8 cellular contexts compared by ENCODE assay signal in genomic region chr1:63592536-63593302, GRCh38. TPM values are rescaled to one million over a fixed set of nuclear protein-coding genes. Genes with fewer than 3 reads are reported as not detected.
A peak's percentile ranks its signal among the peaks of the same experiment; 100 is the strongest.
DNase-seq lines count a peak whose midpoint lies in the region; ATAC-seq and TF ChIP-seq lines count a peak whose summit lies in the region.

No MANE protein-coding gene starts in this region.

- no peak for DNase-seq in CD4-positive, CD25-positive, alpha-beta regulatory T cell
- DNase-seq in HuH-7 (ENCODE audit: low spot score) (peak; percentile 60), astrocyte of the cerebellum (ENCODE audit: low read depth) (no peak), right lobe of liver (peak in 1 of 3 donors; percentile 95), thoracic aorta (ENCODE audit: low spot score) (no peak), glomerular visceral epithelial cell (ENCODE audit: extremely low spot score) (no peak), NCI-H446 (lab: John Stamatoyannopoulos, UW) (no peak)

- no peaks in the 10 kb centered on the region for H3K9me3 ChIP-seq in CD4-positive, CD25-positive, alpha-beta regulatory T cell (ENCODE audit: control insufficient read depth in 2 of 2, low read length in 2 of 2)
- H3K9me3 ChIP-seq in right lobe of liver (no peaks in the 10 kb centered on the region), thoracic aorta (no peaks in the 10 kb centered on the region)

- H3K4me1 Mint-ChIP-seq in CD4-positive, CD25-positive, alpha-beta regulatory T cell: peaks cover 0 to 45% (median 35%) of the 10 kb centered on the region in 4 donors

- peaks cover 6% of the 10 kb centered on the region for H3K4me1 ChIP-seq in CD4-positive, CD25-positive, alpha-beta regulatory T cell (ENCODE audit: control insufficient read depth, insufficient read depth, low read length, poor library complexity, severe bottlenecking)
- H3K4me1 ChIP-seq in right lobe of liver (peaks cover 0 to 49% (median 0%) of the 10 kb centered on the region in 4 donors), thoracic aorta (ENCODE audit: control insufficient read depth in 1 of 2, low read depth in 2 of 2) (peaks cover 16 to 61% of the 10 kb centered on the region in 2 donors)

- no peaks in the 10 kb centered on the region for H3K36me3 ChIP-seq in CD4-positive, CD25-positive, alpha-beta regulatory T cell (ENCODE audit: control insufficient read depth, insufficient read depth, low read length)
- H3K36me3 ChIP-seq in right lobe of liver (peaks cover 0 to 2% (median 0%) of the 10 kb centered on the region in 4 donors), thoracic aorta (no peaks in the 10 kb centered on the region)

- TF ChIP-seq POLR2A in right lobe of liver (IDR thresholded peaks at IDR 0.05): no peak

- intact Hi-C loops in right lobe of liver (cut with DNase I): no loop called here

- H3K4me3 Mint-ChIP-seq in CD4-positive, CD25-positive, alpha-beta regulatory T cell: peak overlapping the region; percentile 91 to 99 (median 98)

- in situ Hi-C loops in astrocyte of the cerebellum (cut with HindIII; ENCODE audit: low sequenced_read_pairs): no loop called here

- no peak for TF ChIP-seq CTCF in astrocyte of the cerebellum (IDR thresholded peaks at IDR 0.05; ENCODE audit: low read depth, low read length, missing control alignments)
- TF ChIP-seq CTCF in right lobe of liver (IDR thresholded peaks at IDR 0.05): no peak
- TF ChIP-seq CTCF in thoracic aorta (IDR thresholded peaks at IDR 0.05): no peak

- H3K27ac ChIP-seq in CD4-positive, CD25-positive, alpha-beta regulatory T cell (ENCODE audit: insufficient read depth, low read length, poor library complexity, severe bottlenecking): peak overlapping the region; percentile 86
- H3K27ac ChIP-seq in right lobe of liver (peak overlapping the region; percentile 96 to 98 (median 98)), thoracic aorta (peak overlapping the region; percentile 89 to 96)

- 13% methylated on average over 15 of the region's 18 CpGs for WGBS in right lobe of liver (ENCODE audit: insufficient coverage, low coverage, low lambda C conversion rate, missing lambda C conversion rate)

- H3K4me3 ChIP-seq in CD4-positive, CD25-positive, alpha-beta regulatory T cell (ENCODE audit: low read depth, low read length): peak overlapping the region; percentile 79
- peak overlapping the region; percentile 77 for H3K4me3 ChIP-seq in astrocyte of the cerebellum (ENCODE audit: low read depth, low read length)
- H3K4me3 ChIP-seq in right lobe of liver: peak overlapping the region; percentile 83 to 93 (median 84)
- H3K4me3 ChIP-seq in thoracic aorta: peak overlapping the region; percentile 97

- H3K27ac Mint-ChIP-seq in CD4-positive, CD25-positive, alpha-beta regulatory T cell: peak overlapping the region; percentile 93 to 97 (median 96)

- no peaks in the 10 kb centered on the region for H3K36me3 Mint-ChIP-seq in CD4-positive, CD25-positive, alpha-beta regulatory T cell

- no peaks in the 10 kb centered on the region for H3K27me3 ChIP-seq in CD4-positive, CD25-positive, alpha-beta regulatory T cell (ENCODE audit: control insufficient read depth, insufficient read depth, low read length)
- H3K27me3 ChIP-seq in right lobe of liver (no peaks in the 10 kb centered on the region), thoracic aorta (replicated peaks; ENCODE audit: insufficient read depth) (no peaks in the 10 kb centered on the region)

- ATAC-seq in CD4-positive, CD25-positive, alpha-beta regulatory T cell (ENCODE audit: low read depth in 2 of 2): no peak
- ATAC-seq in right lobe of liver (peak in 1 of 4 donors; percentile 84), thoracic aorta (ENCODE audit: insufficient number of reproducible peaks, low FRiP score, low read depth) (peak; percentile 19), GM18867 (IDR thresholded peaks at IDR 0.05; ENCODE audit: unreplicated experiment) (no peak)

- H3K27me3 Mint-ChIP-seq in CD4-positive, CD25-positive, alpha-beta regulatory T cell: no peaks in the 10 kb centered on the region

- H3K9me3 Mint-ChIP-seq in CD4-positive, CD25-positive, alpha-beta regulatory T cell: peaks cover 0 to 2% (median 0%) of the 10 kb centered on the region in 7 donors

RNA-seq across cellular contexts. Expression of gene PGM1, which starts 0.5 kb away (rescaled TPM):
- total RNA-seq in CD4-positive, CD25-positive, alpha-beta regulatory T cell: 12.6 TPM
- polyA plus RNA-seq in CD4-positive, CD25-positive, alpha-beta regulatory T cell: 10 to 100 TPM; 24.2 to 35.4 (median 26.9) TPM
- total RNA-seq in right lobe of liver: 100 to 1,000 TPM; 127 to 220 (median 157) TPM
- total RNA-seq in thoracic aorta: 10 to 100 TPM; 62.4 to 69.7 TPM
